9 cellular contexts compared by ENCODE assay signal in the genomic region with DNA sequence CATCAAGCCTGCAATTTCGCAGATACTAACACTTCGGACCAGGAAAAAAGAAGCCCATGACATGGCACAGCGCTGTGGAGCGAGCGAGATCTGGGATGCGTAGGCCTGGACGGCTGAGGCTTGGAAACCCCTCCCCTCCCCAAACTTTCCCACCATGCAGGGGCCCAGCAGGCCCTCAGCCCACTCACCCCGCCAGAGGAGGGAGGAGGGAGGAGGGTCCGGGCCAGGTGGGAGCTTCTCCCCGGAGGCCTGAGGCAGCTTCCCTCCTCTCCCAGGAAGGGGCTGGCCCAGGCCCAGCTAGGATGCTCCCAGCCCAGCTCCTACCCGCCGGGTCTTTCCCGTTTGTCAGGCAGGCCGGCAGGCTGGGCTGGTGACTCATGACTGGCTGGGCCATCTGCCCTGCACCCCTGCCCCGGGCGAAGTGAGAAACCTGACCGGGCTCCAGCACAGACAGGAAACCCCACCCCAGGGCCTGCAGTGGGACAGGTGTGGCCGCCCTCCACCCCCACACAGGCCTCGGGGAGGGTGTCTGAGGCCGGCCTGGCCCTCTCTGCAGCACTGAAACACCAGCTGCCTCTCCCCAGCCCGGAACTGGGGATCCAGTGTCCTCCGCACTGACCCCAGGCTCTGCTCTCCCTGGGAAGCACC. TPM values are rescaled to one million over a fixed set of nuclear protein-coding genes. Genes with fewer than 3 reads are reported as not detected.
DNase-seq lines count a peak whose midpoint lies in the region; ATAC-seq and TF ChIP-seq lines count a peak whose summit lies in the region.
"Had no signal": no experiment of that assay in that cellular context is flagged by ENCODE, and none has a peak within 500 bp of the region (broad histone marks: within the 10 kb centered on the region; RNA-seq: fewer than 3 reads in every experiment).

No MANE protein-coding gene starts in this region.

- POLR2A ChIA-PET in AG04449 (lab: Yijun Ruan, JAX): interaction anchor here (0.7 to 0.8 kb wide), 2 partner anchors 16 to 62 kb away, joined by 4 read pairs; no protein-coding TSS in a partner anchor

- H3K9me3 Mint-ChIP-seq in osteocyte (ENCODE audit: unreplicated experiment): no peaks in the 10 kb centered on the region
- H3K9me3 Mint-ChIP-seq: central memory CD8-positive, alpha-beta T cell had no signal

- ATAC-seq in GM18519 (IDR thresholded peaks at IDR 0.05; ENCODE audit: low FRiP score, unreplicated experiment): no peak

- H3K4me1 ChIP-seq in SJSA1 (replicated peaks): peaks cover 15% of the 10 kb centered on the region

- H3K27ac ChIP-seq in HL-60 (replicated peaks): peak overlapping the region; percentile 25
- no peak overlapping the region for H3K27ac ChIP-seq in SJSA1

- H3K4me3 ChIP-seq in AG04449 (ENCODE audit: low read depth, low read length) (no peak overlapping the region), HL-60 (replicated peaks; ENCODE audit: insufficient read depth, low read length) (no peak overlapping the region), SJSA1 (no peak overlapping the region)

- H3K36me3 ChIP-seq in SJSA1: no peaks in the 10 kb centered on the region

- CTCF ChIA-PET in AG04449 (lab: Yijun Ruan, JAX): interaction anchor here (0.7 to 1.8 kb wide), 5 partner anchors 20 to 155 kb away, joined by 3 to 6 read pairs (median 3); no protein-coding TSS in a partner anchor

- no peak overlapping the region for H3K4me3 Mint-ChIP-seq in osteocyte (ENCODE audit: unreplicated experiment)
- H3K4me3 Mint-ChIP-seq: central memory CD8-positive, alpha-beta T cell had no signal

- H3K27me3 ChIP-seq in HL-60 (ENCODE audit: insufficient read depth, poor library complexity, severe bottlenecking) (no peaks in the 10 kb centered on the region), SJSA1 (replicated peaks) (peaks cover 7% of the 10 kb centered on the region; the same call in 1 of the 2 replicates)

- DNase-seq in AG04449 (ENCODE audit: low read depth, low spot score) (peak; percentile 56), HL-60 (ENCODE audit: low read depth in 1 of 2, low spot score in 1 of 2) (peak; percentile 48 to 78), SJSA1 (ENCODE audit: low read depth in 1 of 2, low spot score in 2 of 2) (peak; percentile 79 to 95), fibroblast of the conjunctiva (ENCODE audit: low read depth) (peak; percentile 76), osteocyte (ENCODE audit: extremely low spot score, unreplicated experiment) (peak; percentile 95), NCI-H774 (lab: John Stamatoyannopoulos, UW) (no peak), SK-N-DZ (ENCODE audit: low spot score) (no peak)

- TF ChIP-seq CTCF in AG04449 (IDR thresholded peaks at IDR 0.05; ENCODE audit: insufficient read depth, low read length, missing control alignments) (no peak), HL-60 (IDR thresholded peaks at IDR 0.05; ENCODE audit: insufficient read depth, low read length) (no peak), osteocyte (IDR thresholded peaks at IDR 0.05) (no peak)

- peaks cover 7% of the 10 kb centered on the region for H3K27me3 Mint-ChIP-seq in osteocyte (ENCODE audit: unreplicated experiment)

- H3K27ac Mint-ChIP-seq in osteocyte (ENCODE audit: unreplicated experiment): peak overlapping the region; percentile 88

- no peaks in the 10 kb centered on the region for H3K36me3 Mint-ChIP-seq in osteocyte (ENCODE audit: unreplicated experiment)

- peaks cover 43% of the 10 kb centered on the region for H3K4me1 Mint-ChIP-seq in osteocyte (ENCODE audit: unreplicated experiment)
- H3K4me1 Mint-ChIP-seq: central memory CD8-positive, alpha-beta T cell had no signal

- H3K9me3 ChIP-seq in SJSA1 (replicated peaks): no peaks in the 10 kb centered on the region

RNA-seq across cellular contexts. Expression of gene SLC38A10, which starts 34.3 kb away (rescaled TPM):
- total RNA-seq in SJSA1 (2014; rRNA removed; shearing (Covaris generic)): 81.4 and 109 TPM in 2 replicates
- total RNA-seq in osteocyte: 120 TPM in 2 replicates
- 37.0 and 51.8 TPM in 2 replicates for polyA plus RNA-seq in SK-N-DZ (2014; cell fraction: cytosol; rRNA removed)
- 68.3 and 105 TPM in 2 replicates for polyA plus RNA-seq in SK-N-DZ (2014; cell fraction: nucleus; rRNA removed)

Comparison
In these comparisons a context has a peak if more than half of its experiments do, and no peak if none do; other contexts are left out.
1. DNase-seq: peak in AG04449 (single experiment), HL-60 (2 of 2), SJSA1 (2 of 2), fibroblast of the conjunctiva (single experiment) and osteocyte (single experiment); none in NCI-H774 (single experiment) and SK-N-DZ (single experiment).